Comparison of ENCODE assay signal across 26 cellular contexts in the genomic region with DNA sequence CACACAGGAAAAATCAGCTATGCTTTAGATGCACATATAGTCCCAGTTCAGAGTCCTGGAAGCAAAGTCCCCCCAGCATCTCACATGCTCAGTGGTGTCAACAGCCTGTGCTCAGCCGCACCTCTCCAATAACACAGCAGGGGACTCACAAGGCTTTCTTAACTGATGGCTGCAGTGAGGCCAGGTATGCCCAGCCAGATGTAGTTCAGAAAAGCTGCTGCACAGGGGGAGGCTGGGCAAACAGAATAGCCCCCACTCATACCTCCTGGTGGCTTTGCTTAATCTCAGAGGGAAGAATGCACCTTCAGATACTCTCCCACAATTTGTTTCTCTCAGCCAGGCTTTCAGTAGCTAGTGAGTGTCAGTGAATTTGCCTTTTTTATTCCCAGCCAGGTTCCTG. TPM values are rescaled to one million over a fixed set of nuclear protein-coding genes. Genes with fewer than 3 reads are reported as not detected.
"Had no signal": no experiment of that assay in that cellular context is flagged by ENCODE, and none has a peak within 500 bp of the region (broad histone marks: within the 10 kb centered on the region; RNA-seq: fewer than 3 reads in every experiment).

No MANE protein-coding gene starts in this region.

- H3K4me3 ChIP-seq: esophagus squamous epithelium, lung, spleen, testis, uterus had no signal

- DNase-seq: activated CD4-positive, alpha-beta memory T cell treated with anti-CD3 and anti-CD28 coated beads for 36 hours; activated CD4-positive, alpha-beta T cell treated with anti-CD3 and anti-CD28 coated beads, Interleukin-2, amount 10 ng/mL, durations not matched to agents 24 days and 14 days; activated CD4-positive, CD25-positive, alpha-beta regulatory T cell treated with anti-CD3 and anti-CD28 coated beads, Interleukin-2, amount 50 U/mL, for 72 hours; activated gamma-delta T cell treated with Interleukin-2 at 50 U/mL for 16 hours; activated naive CD4-positive, alpha-beta T cell treated with anti-CD3 and anti-CD28 coated beads, Interleukin-2, amount 50 U/mL, for 16 hours; activated T-cell treated with anti-CD3 and anti-CD28 coated beads, Interleukin-2, amount 50 U/mL, for 4 hours; amniotic stem cell; brain microvascular endothelial cell; caudate nucleus; effector CD4-positive, alpha-beta T cell; esophagus squamous epithelium; kidney; mesendoderm; natural killer cell; right cardiac atrium; spleen; stimulated activated naive CD4-positive, alpha-beta T cell treated with Interleukin-2 at 50 U/mL for 16 hours; T-helper 9 cell; testis; trophoblast cell; uterus; WERI-Rb-1 had no signal

- H3K27me3 ChIP-seq: brain microvascular endothelial cell, esophagus squamous epithelium, spleen, testis, uterus had no signal

- H3K4me1 ChIP-seq: esophagus squamous epithelium, uterus had no signal

- H3K27ac ChIP-seq: brain microvascular endothelial cell, epithelial cell of prostate, esophagus squamous epithelium, spleen, testis, uterus, WERI-Rb-1 had no signal

- H3K36me3 ChIP-seq: brain microvascular endothelial cell, uterus had no signal

- ATAC-seq: activated T-cell treated with anti-CD3 and anti-CD28 coated beads, Interleukin-2, amount 50 U/mL, for 4 hours; activated T-helper 17 cell treated with anti-CD3 and anti-CD28 coated beads, Interleukin-2, amount 50 U/mL, for 72 hours; left lobe of liver; natural killer cell; right cardiac atrium had no signal

- H3K9me3 ChIP-seq: esophagus squamous epithelium, spleen, testis, uterus had no signal

RNA-seq across cellular contexts. Expression of a gene that starts 33.4 kb away (rescaled TPM):
- total RNA-seq: natural killer cell had no signal
